Comparison of ENCODE assay signal across 1 cellular context in genomic region chr5:43075319-43076293, GRCh38.
TF ChIP-seq lines count a peak whose summit lies in the region.

No MANE protein-coding gene starts in this region.

TF ChIP-seq in endothelial cell of umbilical vein, 7 proteins besides CTCF, POLR2A, EP300 and RAD21:
- TF ChIP-seq GATA2 (IDR thresholded peaks at IDR 0.05; ENCODE audit: insufficient read depth, insufficient read length, low read depth, low read length) (no peak), EZH2 (IDR thresholded peaks at IDR 0.05; ENCODE audit: borderline replicate concordance, low read depth, low read length, severe bottlenecking) (no peak), FOS (IDR thresholded peaks at IDR 0.05; ENCODE audit: borderline replicate concordance, insufficient read depth, low read length) (no peak), JUN (IDR thresholded peaks at IDR 0.05; ENCODE audit: borderline replicate concordance, insufficient read depth, insufficient read length, low read depth) (no peak), MAX (IDR thresholded peaks at IDR 0.05; ENCODE audit: insufficient read depth, insufficient read length) (no peak), POLR2AphosphoS5 (IDR thresholded peaks at IDR 0.05; ENCODE audit: insufficient read depth, low read depth, low read length) (no peak), MYC (IDR thresholded peaks at IDR 0.05; ENCODE audit: low read depth, low read length) (no peak)
